9 cellular contexts compared by ENCODE assay signal in genomic region chr19:5913739-5914357, GRCh38. TPM values are rescaled to one million over a fixed set of nuclear protein-coding genes. Genes with fewer than 3 reads are reported as not detected.
DNase-seq lines count a peak whose midpoint lies in the region; ATAC-seq and TF ChIP-seq lines count a peak whose summit lies in the region.
"Had no signal": no experiment of that assay in that cellular context is flagged by ENCODE, and none has a peak within 500 bp of the region (broad histone marks: within the 10 kb centered on the region; RNA-seq: fewer than 3 reads in every experiment).

Gene CAPS (plus strand): TSS chr19:5914254. CDS start chr19:5914407, 153 bp downstream.

- H3K36me3 ChIP-seq in right lobe of liver: peaks cover 0 to 30% (median 8%) of the 10 kb centered on the region in 4 donors

- WGBS in right lobe of liver (ENCODE audit: insufficient coverage, low coverage, low lambda C conversion rate, missing lambda C conversion rate): 0% methylated on average over 3 of the region's 10 CpGs

- H3K36me3 Mint-ChIP-seq in activated naive CD8-positive, alpha-beta T cell treated with anti-CD3 and anti-CD28 coated beads, Interleukin-2, amount 50 U/mL, for 24 hours (ENCODE audit: low read depth): peaks cover 5% of the 10 kb centered on the region

- peak; percentile 57 for DNase-seq in activated effector memory CD4-positive, alpha-beta T cell treated with anti-CD3 and anti-CD28 coated beads, Interleukin-2, amount 50 U/mL, for 16 hours
- DNase-seq in activated effector memory CD4-positive, alpha-beta T cell treated with Interleukin-2 at 50 U/mL for 16 hours: no peak
- DNase-seq in right lobe of liver (peak in 2 of 3 donors; percentile 61 to 66), ureter (ENCODE audit: low spot score) (peak; percentile 85), NCI-H524 treated with DMSO at 0.1 percent for 48 hours (lab: John Stamatoyannopoulos, UW) (no peak)
- no peak for DNase-seq in activated naive CD8-positive, alpha-beta T cell treated with anti-CD3 and anti-CD28 coated beads, Interleukin-2, amount 50 U/mL, for 24 hours

- H3K4me1 ChIP-seq in right lobe of liver: peaks cover 0 to 20% (median 6%) of the 10 kb centered on the region in 4 donors

- H3K4me3 Mint-ChIP-seq in activated naive CD8-positive, alpha-beta T cell treated with anti-CD3 and anti-CD28 coated beads, Interleukin-2, amount 50 U/mL, for 24 hours: no peak within 1 kb of the TSS

- H3K27ac ChIP-seq in cingulate gyrus (ENCODE audit: low read depth, low read length): peak within 1 kb of the TSS; percentile 47
- H3K27ac ChIP-seq in right lobe of liver: no peak within 1 kb of the TSS
- H3K27ac ChIP-seq: SJSA1 had no signal

- no peaks in the 10 kb centered on the region for H3K4me1 Mint-ChIP-seq in activated naive CD8-positive, alpha-beta T cell treated with anti-CD3 and anti-CD28 coated beads, Interleukin-2, amount 50 U/mL, for 24 hours

- TF ChIP-seq POLR2A in right lobe of liver (IDR thresholded peaks at IDR 0.05): no peak

- H3K9me3 Mint-ChIP-seq in activated naive CD8-positive, alpha-beta T cell treated with anti-CD3 and anti-CD28 coated beads, Interleukin-2, amount 50 U/mL, for 24 hours: no peaks in the 10 kb centered on the region

- no peak within 1 kb of the TSS for H3K27ac Mint-ChIP-seq in activated naive CD8-positive, alpha-beta T cell treated with anti-CD3 and anti-CD28 coated beads, Interleukin-2, amount 50 U/mL, for 24 hours

- H3K4me3 ChIP-seq in right lobe of liver: no peak within 1 kb of the TSS
- H3K4me3 ChIP-seq: SJSA1 had no signal

- no peaks in the 10 kb centered on the region for H3K9me3 ChIP-seq in right lobe of liver
- H3K9me3 ChIP-seq: SJSA1 had no signal

- intact Hi-C loops in right lobe of liver (cut with DNase I): no loop called here

- no peaks in the 10 kb centered on the region for H3K27me3 ChIP-seq in right lobe of liver
- H3K27me3 ChIP-seq: SJSA1 had no signal

- ATAC-seq in right lobe of liver (peak; percentile 65 to 79 (median 73)), GM19023 (IDR thresholded peaks at IDR 0.05; ENCODE audit: unreplicated experiment) (no peak)
- no peak for ATAC-seq in activated naive CD8-positive, alpha-beta T cell treated with anti-CD3 and anti-CD28 coated beads, Interleukin-2, amount 50 U/mL, for 24 hours

- no peaks in the 10 kb centered on the region for H3K27me3 Mint-ChIP-seq in activated naive CD8-positive, alpha-beta T cell treated with anti-CD3 and anti-CD28 coated beads, Interleukin-2, amount 50 U/mL, for 24 hours

- no peak for TF ChIP-seq CTCF in right lobe of liver (IDR thresholded peaks at IDR 0.05)

RNA-seq across cellular contexts. Expression of gene CAPS, which starts in this region (rescaled TPM):
- total RNA-seq in right lobe of liver (1 to 10 TPM; 1.1 to 7.9 (median 5.0) TPM), ureter (181 TPM)

Comparison
In these comparisons a context has a peak if more than half of its experiments do, and no peak if none do; other contexts are left out.
1. RNA of gene CAPS (total RNA-seq): 181 TPM in ureter (single experiment); 1.1 to 7.9 TPM in right lobe of liver; every median in the first group is over 10 times any median in the second.
2. DNase-seq: peak in activated effector memory CD4-positive, alpha-beta T cell treated with anti-CD3 and anti-CD28 coated beads, Interleukin-2, amount 50 U/mL, for 16 hours (single experiment), right lobe of liver (2 of 3) and ureter (single experiment); none in activated effector memory CD4-positive, alpha-beta T cell treated with Interleukin-2 at 50 U/mL for 16 hours (single experiment), activated naive CD8-positive, alpha-beta T cell treated with anti-CD3 and anti-CD28 coated beads, Interleukin-2, amount 50 U/mL, for 24 hours (single experiment) and NCI-H524 treated with DMSO at 0.1 percent for 48 hours (single experiment).
3. ATAC-seq: peak in right lobe of liver (4 of 4); none in activated naive CD8-positive, alpha-beta T cell treated with anti-CD3 and anti-CD28 coated beads, Interleukin-2, amount 50 U/mL, for 24 hours (single experiment) and GM19023 (single experiment).